In the genomic region with DNA sequence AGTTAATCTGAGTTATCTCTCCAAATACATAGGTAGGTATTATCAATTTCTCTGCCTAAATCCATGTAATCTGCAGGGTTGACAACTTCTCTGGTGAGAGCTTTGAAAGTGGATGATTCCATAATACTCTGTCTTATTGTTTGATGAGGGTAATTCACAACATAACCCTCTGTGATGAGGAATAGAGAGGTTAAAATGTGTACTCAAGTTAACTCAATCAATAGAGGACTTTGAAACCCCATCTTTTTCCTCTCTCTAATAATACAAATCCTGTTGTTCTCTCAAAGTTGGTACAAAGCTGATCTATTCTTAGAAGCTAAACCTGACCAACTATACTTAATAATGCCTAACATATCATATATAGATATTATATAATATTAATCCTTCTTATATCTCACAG, we compare ENCODE assay signal across 35 cellular contexts.
DNase-seq lines count a peak whose midpoint lies in the region; ATAC-seq, FAIRE-seq and TF ChIP-seq lines count a peak whose summit lies in the region.
"Had no signal": no experiment of that assay in that cellular context is flagged by ENCODE, and none has a peak within 500 bp of the region (broad histone marks: within the 10 kb centered on the region; RNA-seq: fewer than 3 reads in every experiment).

No MANE protein-coding gene starts in this region.

- no peaks in the 10 kb centered on the region for H3K9me3 ChIP-seq in HepG2 (ENCODE audit: low read length)
- H3K9me3 ChIP-seq in liver (ENCODE audit: control insufficient read depth in 4 of 4, low read length in 3 of 4), result no peaks in the 10 kb centered on the region
- no peaks in the 10 kb centered on the region for H3K9me3 ChIP-seq in right lobe of liver
- peaks cover 0 to 2% (median under 1%) of the 10 kb centered on the region in 4 donors for H3K9me3 ChIP-seq in esophagus muscularis mucosa
- H3K9me3 ChIP-seq: A549, BE2C, Caco-2 had no signal

- TF ChIP-seq POLR2A in HepG2 (IDR thresholded peaks at IDR 0.05; ENCODE audit: insufficient read depth in 1 of 2, low read depth in 2 of 2, low read length in 2 of 2) (no peak), right lobe of liver (IDR thresholded peaks at IDR 0.05) (no peak), esophagus muscularis mucosa (IDR thresholded peaks at IDR 0.05; ENCODE audit: low read depth) (no peak)

- H4K20me1 ChIP-seq in HepG2 (ENCODE audit: insufficient read depth, low read length), result no peaks in the 10 kb centered on the region
- H4K20me1 ChIP-seq: BLaER1; BLaER1 treated with 17β-estradiol and CSF1 and Interleukin-3, amounts not matched to agents 10 nM and 100 nM had no signal

- ATAC-seq in left lobe of liver (peak; percentile 60), HepG2 (peak; percentile 72), right lobe of liver (peak; percentile 48 to 74 (median 57)), GM21423 (IDR thresholded peaks at IDR 0.05; ENCODE audit: unreplicated experiment) (no peak), GM18873 (IDR thresholded peaks at IDR 0.05; ENCODE audit: low FRiP score, unreplicated experiment) (no peak), GM18868 (IDR thresholded peaks at IDR 0.05; ENCODE audit: unreplicated experiment) (no peak)
- ATAC-seq: A549; CD8-positive, alpha-beta T cell had no signal

- TF ChIP-seq CTCF in HepG2 (CRISPR knock-in tag; IDR thresholded peaks at IDR 0.05) (no peak), liver (IDR thresholded peaks at IDR 0.05; ENCODE audit: low read depth, low read length, missing input control) (no peak), right lobe of liver (IDR thresholded peaks at IDR 0.05) (no peak), esophagus muscularis mucosa (IDR thresholded peaks at IDR 0.05) (no peak)

- BruUV-seq in HepG2 (replicated peaks; lab: Mats Ljungman, UMichigan), result no TSS peak

- TF ChIP-seq RAD21 in HepG2 (CRISPR knock-in tag; IDR thresholded peaks at IDR 0.05), result no peak
- TF ChIP-seq RAD21 in liver (IDR thresholded peaks at IDR 0.05), result no peak

- H3K79me2 ChIP-seq in HepG2 (ENCODE audit: insufficient read depth, low read length), result no peaks in the 10 kb centered on the region

- H3K36me3 ChIP-seq in HepG2 (replicated peaks in 1 of 2; ENCODE audit: control insufficient read depth in 1 of 2, insufficient read depth in 2 of 2, low read length in 2 of 2), result no peaks in the 10 kb centered on the region
- H3K36me3 ChIP-seq in liver (ENCODE audit: control insufficient read depth in 4 of 4, insufficient read depth in 3 of 4, low read depth in 1 of 4, low read length in 3 of 4), result no peaks in the 10 kb centered on the region
- H3K36me3 ChIP-seq in right lobe of liver, result no peaks in the 10 kb centered on the region
- no peaks in the 10 kb centered on the region for H3K36me3 ChIP-seq in esophagus muscularis mucosa
- H3K36me3 ChIP-seq: BE2C; BLaER1; BLaER1 treated with 17β-estradiol and CSF1 and Interleukin-3, amounts not matched to agents 10 nM and 100 nM had no signal

- H3K27me3 ChIP-seq in HepG2 (ENCODE audit: control insufficient read depth in 1 of 2, insufficient read depth in 2 of 2, low read length in 2 of 2) (no peaks in the 10 kb centered on the region), liver (ENCODE audit: control insufficient read depth in 4 of 4, insufficient read depth in 4 of 4, low read length in 3 of 4) (no peaks in the 10 kb centered on the region), right lobe of liver (no peaks in the 10 kb centered on the region), esophagus muscularis mucosa (no peaks in the 10 kb centered on the region)
- H3K27me3 ChIP-seq: BE2C; BLaER1; BLaER1 treated with 17β-estradiol and CSF1 and Interleukin-3, amounts not matched to agents 10 nM and 100 nM had no signal

- DNase-seq in left lobe of liver (ENCODE audit: low spot score) (no peak), HepG2 (ENCODE audit: low spot score) (no peak), right lobe of liver (no peak), esophagus muscularis mucosa (ENCODE audit: extremely low spot score) (no peak)
- DNase-seq: 8988T; ACHN; AML-193; BE2C; C1 segment of cervical spinal cord; Caco-2; Calu3; CD4-positive, alpha-beta memory T cell; CD4-positive, alpha-beta T cell; CD4-positive, CD25-positive, alpha-beta regulatory T cell; CD8-positive, alpha-beta memory T cell; CD8-positive, alpha-beta T cell; COR-L47; DMS 273 treated with DMSO at 0.1 percent for 48 hours; DMS153; DMS53; DMS79; DMS79 treated with DMSO at 0.1 percent for 48 hours; DND-41; EL had no signal

- in situ Hi-C loops in HepG2 (cut with HindIII; ENCODE audit: extremely low pct_ligation_motif_present, low pct_unique_long_range_greater_than_20kb), result loop anchor here (10.0 kb wide), 1 partner anchor 406 kb away; the partner anchor contains the start of gene RNF20

- TF ChIP-seq EP300 in HepG2 (IDR thresholded peaks at IDR 0.05; ENCODE audit: low read depth in 2 of 2, low read length in 2 of 2) (no peak), HepG2 (CRISPR knock-in tag; IDR thresholded peaks at IDR 0.05; ENCODE audit: borderline replicate concordance) (no peak), esophagus muscularis mucosa (IDR thresholded peaks at IDR 0.05) (no peak)

- POLR2A ChIA-PET in HepG2 (lab: Yijun Ruan, JAX), result no interaction called here

- H3K4me3 ChIP-seq in HepG2 (replicated peaks in 1 of 3; ENCODE audit: insufficient read depth in 1 of 3, low read depth in 2 of 3, low read length in 3 of 3) (no peak overlapping the region), liver (ENCODE audit: low read depth in 1 of 3, low read length in 3 of 3) (no peak overlapping the region), right lobe of liver (no peak overlapping the region), esophagus muscularis mucosa (no peak overlapping the region)
- H3K4me3 ChIP-seq: A549; BLaER1; BLaER1 treated with 17β-estradiol and CSF1 and Interleukin-3, amounts not matched to agents 10 nM and 100 nM had no signal

- H3K27ac ChIP-seq in HepG2 (ENCODE audit: extremely low read length, insufficient read depth, low read length) (no peak overlapping the region), liver (ENCODE audit: low read depth in 1 of 2, low read length in 2 of 2) (no peak overlapping the region), right lobe of liver (no peak overlapping the region), esophagus muscularis mucosa (replicated peaks in 1 of 4) (no peak overlapping the region)
- H3K27ac ChIP-seq: 22Rv1; A549; BLaER1; BLaER1 treated with 17β-estradiol and CSF1 and Interleukin-3, amounts not matched to agents 10 nM and 100 nM; C4-2B had no signal

- intact Hi-C loops in HepG2 (cut with micrococcal nuclease; ENCODE audit: unreplicated experiment), result no loop called here
- intact Hi-C loops in right lobe of liver (cut with DNase I), result no loop called here
- intact Hi-C loops in esophagus muscularis mucosa (cut with DNase I), result no loop called here

- no peak for FAIRE-seq in HepG2 (lab: Jason Lieb, UNC)
- FAIRE-seq: A204.1, A549, D721Med had no signal

- CTCF ChIA-PET in HepG2 (lab: Yijun Ruan, JAX; ENCODE audit: low intra/inter-chr PET ratio, low total read pairs), result no interaction called here

- H3K4me1 ChIP-seq in HepG2 (ENCODE audit: insufficient read depth, low read length), result peaks cover 36% of the 10 kb centered on the region
- peaks cover 0 to 6% (median 3%) of the 10 kb centered on the region in 4 donors for H3K4me1 ChIP-seq in liver (ENCODE audit: control insufficient read depth in 4 of 4, insufficient read depth in 4 of 4, low read length in 3 of 4)
- peaks cover 0 to 11% (median 2%) of the 10 kb centered on the region in 4 donors for H3K4me1 ChIP-seq in right lobe of liver
- no peaks in the 10 kb centered on the region for H3K4me1 ChIP-seq in esophagus muscularis mucosa
- H3K4me1 ChIP-seq: A549; BE2C; BLaER1; BLaER1 treated with 17β-estradiol and CSF1 and Interleukin-3, amounts not matched to agents 10 nM and 100 nM; Caco-2 had no signal

- H3K9ac ChIP-seq in HepG2 (ENCODE audit: insufficient read depth, low read depth, low read length) (no peak overlapping the region), liver (ENCODE audit: low read depth in 1 of 2, low read length in 2 of 2) (no peak overlapping the region)
- H3K9ac ChIP-seq: BLaER1; BLaER1 treated with 17β-estradiol and CSF1 and Interleukin-3, amounts not matched to agents 10 nM and 100 nM had no signal

- no peak overlapping the region for H2AFZ ChIP-seq in HepG2 (ENCODE audit: low read length)

- no peak overlapping the region for H3K4me2 ChIP-seq in HepG2 (ENCODE audit: low read depth, low read length)
- H3K4me2 ChIP-seq: A549; BLaER1; BLaER1 treated with 17β-estradiol and CSF1 and Interleukin-3, amounts not matched to agents 10 nM and 100 nM had no signal

TF ChIP-seq in HepG2, 621 proteins besides CTCF, POLR2A, EP300 and RAD21 (continues in another document):
- TF ChIP-seq GATAD2A (CRISPR knock-in tag; IDR thresholded peaks at IDR 0.05), result peak; percentile 64; the same call in 1 of the 2 replicates
- TF ChIP-seq FOXA3 (CRISPR knock-in tag; IDR thresholded peaks at IDR 0.05), result 0 out of 2 replicates have a peak, but pooled peaks have one; percentile 15
- TF ChIP-seq HNF4A (CRISPR knock-in tag; IDR thresholded peaks at IDR 0.05), result peak; percentile 49
- no peak for TF ChIP-seq HOXA3 (CRISPR knock-in tag; IDR thresholded peaks at IDR 0.05)
- no peak for TF ChIP-seq SOX13 (IDR thresholded peaks at IDR 0.05)
- peak in 1 of 2 experiments; percentile 29; a peak in 1 of 4 replicates for TF ChIP-seq SOX13 (CRISPR knock-in tag; conservative IDR thresholded peaks at IDR 0.05 in 1 of 2, IDR thresholded peaks at IDR 0.05 in 1 of 2)
- 0 out of 2 replicates have a peak, but pooled peaks have one; percentile 47 for TF ChIP-seq MIXL1 (CRISPR knock-in tag; IDR thresholded peaks at IDR 0.05)
- 0 out of 2 replicates have a peak, but pooled peaks have one; percentile 21 for TF ChIP-seq SOX5 (CRISPR knock-in tag; IDR thresholded peaks at IDR 0.05; ENCODE audit: borderline replicate concordance)
- no peak for TF ChIP-seq SOX6 (IDR thresholded peaks at IDR 0.05)
- TF ChIP-seq SOX6 (CRISPR knock-in tag; IDR thresholded peaks at IDR 0.05), result peak; percentile 17; the same call in 1 of the 2 replicates

TF ChIP-seq in liver, 16 proteins besides CTCF, POLR2A, EP300 and RAD21 (continues in another document):
- TF ChIP-seq EGR1 (IDR thresholded peaks at IDR 0.05; ENCODE audit: low read depth in 2 of 2) (no peak), RXRA (IDR thresholded peaks at IDR 0.05) (peak in 1 of 2 donors; percentile 37), HNF4G (IDR thresholded peaks at IDR 0.05) (peak; percentile 10), FOXA2 (IDR thresholded peaks at IDR 0.05) (no peak), MAX (IDR thresholded peaks at IDR 0.05) (no peak), SP1 (IDR thresholded peaks at IDR 0.05) (no peak), NR2F2 (IDR thresholded peaks at IDR 0.05) (no peak), YY1 (IDR thresholded peaks at IDR 0.05) (no peak), HNF4A (conservative IDR thresholded peaks at IDR 0.05) (peak; percentile 44 to 76)

Comparison
In these comparisons a context has a peak if more than half of its experiments do, and no peak if none do; other contexts are left out.
1. ATAC-seq: peak in left lobe of liver (single experiment), HepG2 (single experiment) and right lobe of liver (4 of 4); none in GM21423 (single experiment), GM18873 (single experiment) and GM18868 (single experiment).